ENCODE assay signal across 7 cellular contexts in genomic region chr6:89410231-89411018, GRCh38. TPM values are rescaled to one million over a fixed set of nuclear protein-coding genes. Genes with fewer than 3 reads are reported as not detected.
DNase-seq lines count a peak whose midpoint lies in the region; ATAC-seq and TF ChIP-seq lines count a peak whose summit lies in the region.

No MANE protein-coding gene starts in this region.

- H2AFZ ChIP-seq in GM23338: no peak overlapping the region; the same call in 1 of the 2 replicates

- peaks cover 41% of the 10 kb centered on the region for H3K27me3 Mint-ChIP-seq in GM23338 (ENCODE audit: insufficient read depth, low read depth, poor library complexity)

- H3K4me3 ChIP-seq in GM23338 (peak overlapping the region; percentile 90), Panc1 (ENCODE audit: low read depth in 2 of 2, low read length in 2 of 2) (peak overlapping the region; percentile 50 to 56), right cardiac atrium (ENCODE audit: low read length) (peak overlapping the region; percentile 89)

- peak overlapping the region; percentile 87 for H3K4me3 Mint-ChIP-seq in GM23338
- peak overlapping the region; percentile 85 for H3K4me3 Mint-ChIP-seq in stimulated activated effector memory CD8-positive, alpha-beta T cell treated with anti-CD3 and anti-CD28 coated beads, Interleukin-12 subunit alpha, Interleukin-12 subunit beta, amount 100 ng/mL, for 72 hours

- H3K4me2 ChIP-seq in GM23338: peak overlapping the region; percentile 80

- H3K9me3 Mint-ChIP-seq in GM23338: no peaks in the 10 kb centered on the region
- no peaks in the 10 kb centered on the region for H3K9me3 Mint-ChIP-seq in stimulated activated effector memory CD8-positive, alpha-beta T cell treated with anti-CD3 and anti-CD28 coated beads, Interleukin-12 subunit alpha, Interleukin-12 subunit beta, amount 100 ng/mL, for 72 hours

- no peaks in the 10 kb centered on the region; the same call in 1 of the 2 replicates for H4K20me1 ChIP-seq in GM23338 (replicated peaks; ENCODE audit: insufficient read depth)

- CTCF ChIA-PET in Panc1 (lab: Charles Lee): no interaction called here

- intact Hi-C loops in Panc1 (cut with micrococcal nuclease; ENCODE audit: unreplicated experiment) (no loop called here), right cardiac atrium (cut with DNase I) (no loop called here)

- TF ChIP-seq POLR2A in erythroblast (IDR thresholded peaks at IDR 0.05; ENCODE audit: low read length): no peak

- H3K9me3 ChIP-seq in Panc1 (ENCODE audit: control insufficient read depth, insufficient read depth, low read depth, low read length): no peaks in the 10 kb centered on the region
- no peaks in the 10 kb centered on the region for H3K9me3 ChIP-seq in right cardiac atrium (ENCODE audit: control insufficient read depth, low read length)

- H3K36me3 Mint-ChIP-seq in GM23338 (ENCODE audit: low read depth): no peaks in the 10 kb centered on the region
- no peaks in the 10 kb centered on the region for H3K36me3 Mint-ChIP-seq in stimulated activated effector memory CD8-positive, alpha-beta T cell treated with anti-CD3 and anti-CD28 coated beads, Interleukin-12 subunit alpha, Interleukin-12 subunit beta, amount 100 ng/mL, for 72 hours

- TF ChIP-seq CTCF in GM23338 (conservative IDR thresholded peaks at IDR 0.05; ENCODE audit: low read depth in 2 of 2) (no peak), Panc1 (IDR thresholded peaks at IDR 0.05) (no peak)

- in situ Hi-C loops in Panc1 (cut with HindIII; ENCODE audit: low pct_unique_long_range_greater_than_20kb, low sequenced_read_pairs): no loop called here

- H3K36me3 ChIP-seq in GM23338 (ENCODE audit: insufficient read depth) (no peaks in the 10 kb centered on the region), Panc1 (ENCODE audit: control insufficient read depth, insufficient read depth, low read length) (no peaks in the 10 kb centered on the region)

- POLR2A ChIA-PET in Panc1 (lab: Charles Lee): interaction anchor here (0.6 kb wide), 1 partner anchor 117 kb away, joined by 3 read pairs; no protein-coding TSS in a partner anchor

- H3F3A ChIP-seq in GM23338 (replicated peaks; ENCODE audit: low read depth): peaks cover 6% of the 10 kb centered on the region; the same call in 1 of the 2 replicates

- WGBS in right cardiac atrium: 47% methylated on average over 12 of the region's 12 CpGs

- no peak overlapping the region for H3K27ac Mint-ChIP-seq in GM23338
- H3K27ac Mint-ChIP-seq in stimulated activated effector memory CD8-positive, alpha-beta T cell treated with anti-CD3 and anti-CD28 coated beads, Interleukin-12 subunit alpha, Interleukin-12 subunit beta, amount 100 ng/mL, for 72 hours: no peak overlapping the region

- no peaks in the 10 kb centered on the region for H3K9me2 ChIP-seq in GM23338 (ENCODE audit: insufficient read depth)

- H3K27me3 ChIP-seq in GM23338 (ENCODE audit: insufficient read depth): peaks cover 39% of the 10 kb centered on the region
- H3K27me3 ChIP-seq in Panc1 (ENCODE audit: control insufficient read depth, insufficient read depth, low read length): no peaks in the 10 kb centered on the region; the same call in 1 of the 2 replicates
- H3K27me3 ChIP-seq in right cardiac atrium (ENCODE audit: control insufficient read depth, insufficient read depth): no peaks in the 10 kb centered on the region

- DNase-seq in GM23338 (ENCODE audit: low spot score) (peak; percentile 85), Panc1 (ENCODE audit: low read depth, low spot score) (no peak), right cardiac atrium (no peak), erythroblast (lab: John Stamatoyannopoulos, UW) (no peak), EL (no peak)
- no peak for DNase-seq in stimulated activated effector memory CD8-positive, alpha-beta T cell treated with anti-CD3 and anti-CD28 coated beads, Interleukin-12 subunit alpha, Interleukin-12 subunit beta, amount 100 ng/mL, for 72 hours (ENCODE audit: low spot score in 2 of 2)

- peaks cover 49% of the 10 kb centered on the region for H3K4me1 ChIP-seq in GM23338 (ENCODE audit: insufficient read depth)
- peaks cover 7% of the 10 kb centered on the region for H3K4me1 ChIP-seq in Panc1 (ENCODE audit: control insufficient read depth, insufficient read depth, low read length)
- H3K4me1 ChIP-seq in right cardiac atrium (ENCODE audit: control insufficient read depth, insufficient read depth, low read length): peaks cover 3% of the 10 kb centered on the region

- BruUV-seq in Panc1 (replicated peaks; lab: Mats Ljungman, UMichigan): no TSS peak

- ATAC-seq in GM23338: peak; percentile 16
- ATAC-seq in Panc1: no peak
- no peak for ATAC-seq in right cardiac atrium
- no peak for ATAC-seq in stimulated activated effector memory CD8-positive, alpha-beta T cell treated with anti-CD3 and anti-CD28 coated beads, Interleukin-12 subunit alpha, Interleukin-12 subunit beta, amount 100 ng/mL, for 72 hours
- ATAC-seq in GM18519 (IDR thresholded peaks at IDR 0.05; ENCODE audit: low FRiP score, unreplicated experiment): no peak

- peak overlapping the region; percentile 26; the same call in 1 of the 2 replicates for H3K27ac ChIP-seq in GM23338 (ENCODE audit: low read depth)
- peak overlapping the region; percentile 17; the same call in 1 of the 2 replicates for H3K27ac ChIP-seq in Panc1 (ENCODE audit: low read length)
- peak overlapping the region; percentile 46 for H3K27ac ChIP-seq in right cardiac atrium (ENCODE audit: low read length)

- peaks cover 49% of the 10 kb centered on the region for H3K4me1 Mint-ChIP-seq in GM23338
- H3K4me1 Mint-ChIP-seq in stimulated activated effector memory CD8-positive, alpha-beta T cell treated with anti-CD3 and anti-CD28 coated beads, Interleukin-12 subunit alpha, Interleukin-12 subunit beta, amount 100 ng/mL, for 72 hours: peaks cover 7% of the 10 kb centered on the region

- peaks cover 32% of the 10 kb centered on the region for H3K79me2 ChIP-seq in GM23338 (replicated peaks; ENCODE audit: insufficient read depth)

TF ChIP-seq in GM23338, 12 proteins besides CTCF, POLR2A, EP300 and RAD21:
- no peak for TF ChIP-seq ZNF114 (CRISPR knock-in tag; IDR thresholded peaks at IDR 0.05)
- TF ChIP-seq EZH2 (IDR thresholded peaks at IDR 0.05; ENCODE audit: low read depth, unreplicated experiment): peak; percentile 39

RNA-seq across cellular contexts. Expression of gene RRAGD, which starts 1.6 kb away (rescaled TPM):
- total RNA-seq in GM23338 (2014; rRNA removed; shearing (Covaris generic)): 20.1 and 22.1 TPM in 2 replicates
- polyA plus RNA-seq in GM23338 (2016; fragmentation: Nextera tagmentation; extraction: Ambion mirVana) (7.0 and 8.5 TPM in 2 replicates), right cardiac atrium (57.2 TPM)
- total RNA-seq in Panc1 (2021; ENCODE audit: unreplicated experiment) (27.8 TPM), right cardiac atrium (100 to 1,000 TPM in 3 of 4 donors, 10 to 100 TPM in 1; 92.2 to 154 (median 126) TPM)
- 10.4 TPM for polyA plus RNA-seq in Panc1 (2012; ENCODE audit: insufficient read length)

RNA-seq across cellular contexts. Expression of gene ANKRD6, which starts 22.5 kb away (rescaled TPM):
- total RNA-seq in GM23338 (2014; rRNA removed; shearing (Covaris generic)): 9.2 and 20.4 TPM in 2 replicates
- polyA plus RNA-seq in GM23338 (2016; fragmentation: Nextera tagmentation; extraction: Ambion mirVana): 2.1 and 3.2 TPM in 2 replicates
- total RNA-seq in Panc1 (2021; ENCODE audit: unreplicated experiment): 2.4 TPM
- polyA plus RNA-seq in Panc1 (2012; ENCODE audit: insufficient read length): 2.6 TPM
- total RNA-seq in right cardiac atrium: 10 to 100 TPM; 17.9 to 22.8 (median 21.0) TPM
- 6.7 TPM for polyA plus RNA-seq in right cardiac atrium

RNA-seq across cellular contexts. Expression of gene UBE2J1, which starts 57.9 kb away (rescaled TPM):
- total RNA-seq in GM23338 (2014; rRNA removed; shearing (Covaris generic)): 10.3 and 13.1 TPM in 2 replicates
- 6.4 and 7.5 TPM in 2 replicates for polyA plus RNA-seq in GM23338 (2016; fragmentation: Nextera tagmentation; extraction: Ambion mirVana)
- total RNA-seq in Panc1 (2021; ENCODE audit: unreplicated experiment): 30.5 TPM
- 20.2 TPM for polyA plus RNA-seq in Panc1 (2012; ENCODE audit: insufficient read length)
- 10 to 100 TPM; 13.8 to 23.6 (median 15.9) TPM for total RNA-seq in right cardiac atrium
- 12.0 TPM for polyA plus RNA-seq in right cardiac atrium
